In genomic region chr21:15311510-15311909, GRCh38 we compare ENCODE assay signal across 8 cellular contexts.
"Had no signal": no experiment of that assay in that cellular context is flagged by ENCODE, and none has a peak within 500 bp of the region (broad histone marks: within the 10 kb centered on the region; RNA-seq: fewer than 3 reads in every experiment).

No MANE protein-coding gene starts in this region.

- ATAC-seq: GM12878 had no signal

- FAIRE-seq: G401.6, GM12878, GM12891, GM12892, GM18507, GM19239 had no signal

- H3K4me3 ChIP-seq: GM12878 had no signal

- DNase-seq: GDM1, GF-D8 had no signal
